ENCODE assay signal across 11 cellular contexts in genomic region chr20:2696646-2697045, GRCh38. TPM values are rescaled to one million over a fixed set of nuclear protein-coding genes. Genes with fewer than 3 reads are reported as not detected.
DNase-seq lines count a peak whose midpoint lies in the region; ATAC-seq and TF ChIP-seq lines count a peak whose summit lies in the region.
"Had no signal": no experiment of that assay in that cellular context is flagged by ENCODE, and none has a peak within 500 bp of the region (broad histone marks: within the 10 kb centered on the region; RNA-seq: fewer than 3 reads in every experiment).

No MANE protein-coding gene starts in this region.

- WGBS in suprapubic skin = 89% methylated on average over 7 of the region's 9 CpGs

- H3K4me1 ChIP-seq in osteoblast (ENCODE audit: insufficient read depth, low read length) = no peaks in the 10 kb centered on the region
- peaks cover 14% of the 10 kb centered on the region for H3K4me1 ChIP-seq in suprapubic skin

- no peak for TF ChIP-seq POLR2A in suprapubic skin (IDR thresholded peaks at IDR 0.05)

- TF ChIP-seq CTCF in coronary artery (IDR thresholded peaks at IDR 0.05) (no peak), osteoblast (IDR thresholded peaks at IDR 0.05; ENCODE audit: extremely low read depth, low read depth, low read length) (no peak), suprapubic skin (IDR thresholded peaks at IDR 0.05) (no peak)

- no peaks in the 10 kb centered on the region for H3K79me2 ChIP-seq in osteoblast (ENCODE audit: insufficient read depth, low read length)

- peaks cover 2% of the 10 kb centered on the region for H3K36me3 Mint-ChIP-seq in activated CD8-positive, alpha-beta memory T cell treated with anti-CD3 and anti-CD28 coated beads, Interleukin-2, amount 10 ng/mL, durations not matched to agents 7 days and 5 days

- H3K4me1 Mint-ChIP-seq in activated CD8-positive, alpha-beta memory T cell treated with anti-CD3 and anti-CD28 coated beads, Interleukin-2, amount 10 ng/mL, durations not matched to agents 7 days and 5 days = peaks cover 6% of the 10 kb centered on the region

- no peaks in the 10 kb centered on the region for H3K9me3 Mint-ChIP-seq in activated CD8-positive, alpha-beta memory T cell treated with anti-CD3 and anti-CD28 coated beads, Interleukin-2, amount 10 ng/mL, durations not matched to agents 7 days and 5 days (ENCODE audit: low read depth)

- H3K27ac Mint-ChIP-seq in activated CD8-positive, alpha-beta memory T cell treated with anti-CD3 and anti-CD28 coated beads, Interleukin-2, amount 10 ng/mL, durations not matched to agents 7 days and 5 days = no peak overlapping the region
- H3K27ac Mint-ChIP-seq: CD14-positive monocyte, H9 had no signal

- H3K27ac ChIP-seq in coronary artery (no peak overlapping the region), osteoblast (ENCODE audit: low read depth, low read length) (no peak overlapping the region), suprapubic skin (no peak overlapping the region)

- no peak for ATAC-seq in activated CD8-positive, alpha-beta memory T cell treated with anti-CD3 and anti-CD28 coated beads, Interleukin-2, amount 10 ng/mL, durations not matched to agents 7 days and 5 days
- ATAC-seq in HG02642 (IDR thresholded peaks at IDR 0.05; ENCODE audit: poor library complexity, unreplicated experiment) = no peak
- ATAC-seq in HG03139 (IDR thresholded peaks at IDR 0.05; ENCODE audit: unreplicated experiment) = no peak
- ATAC-seq: Right ventricle myocardium inferior had no signal

- H3K9me3 ChIP-seq in osteoblast (ENCODE audit: low read depth, low read length) (no peaks in the 10 kb centered on the region), suprapubic skin (no peaks in the 10 kb centered on the region)

- H2AFZ ChIP-seq in osteoblast (ENCODE audit: low read length) = no peak overlapping the region

- CTCF ChIA-PET in activated CD8-positive, alpha-beta memory T cell treated with anti-CD3 and anti-CD28 coated beads, Interleukin-2, amount 10 ng/mL, durations not matched to agents 7 days and 5 days (lab: Charles Lee) = interaction anchor here (0.8 kb wide), 1 partner anchor 10 kb away, joined by 3 read pairs; no protein-coding TSS in a partner anchor

- peaks cover 46% of the 10 kb centered on the region for H3K27me3 Mint-ChIP-seq in activated CD8-positive, alpha-beta memory T cell treated with anti-CD3 and anti-CD28 coated beads, Interleukin-2, amount 10 ng/mL, durations not matched to agents 7 days and 5 days

- H3K4me3 ChIP-seq in coronary artery (no peak overlapping the region), osteoblast (ENCODE audit: insufficient read depth, low read length) (no peak overlapping the region), suprapubic skin (no peak overlapping the region)

- peak; percentile 22 for DNase-seq in activated CD8-positive, alpha-beta memory T cell treated with anti-CD3 and anti-CD28 coated beads, Interleukin-2, amount 10 ng/mL, durations not matched to agents 7 days and 5 days
- DNase-seq in coronary artery (ENCODE audit: low spot score) = peak; percentile 28
- DNase-seq in osteoblast (ENCODE audit: insufficient read length, low spot score, missing footprints) = peak; percentile 45
- DNase-seq in suprapubic skin (ENCODE audit: low spot score in 2 of 2) = peak; percentile 47 to 76
- no peak for DNase-seq in NCI-H187 treated with DMSO at 0.1 percent for 48 hours (lab: John Stamatoyannopoulos, UW)
- DNase-seq: H9, NCI-H1105 had no signal

- H3K36me3 ChIP-seq in osteoblast (ENCODE audit: insufficient read depth, low read length) (no peaks in the 10 kb centered on the region), suprapubic skin (no peaks in the 10 kb centered on the region)

- H3K4me3 Mint-ChIP-seq in activated CD8-positive, alpha-beta memory T cell treated with anti-CD3 and anti-CD28 coated beads, Interleukin-2, amount 10 ng/mL, durations not matched to agents 7 days and 5 days = no peak overlapping the region
- H3K4me3 Mint-ChIP-seq: H9 had no signal

- H3K4me2 ChIP-seq in osteoblast (ENCODE audit: insufficient read depth, low read length) = no peak overlapping the region

- TF ChIP-seq EP300 in suprapubic skin (IDR thresholded peaks at IDR 0.05) = no peak

- peaks cover 60% of the 10 kb centered on the region for H3K27me3 ChIP-seq in osteoblast (ENCODE audit: insufficient read depth, low read length)
- H3K27me3 ChIP-seq in suprapubic skin = peaks cover 31% of the 10 kb centered on the region

- no peaks in the 10 kb centered on the region for H4K20me1 ChIP-seq in osteoblast (ENCODE audit: insufficient read depth, low read length)

RNA-seq across cellular contexts. Expression of gene EBF4, which starts 4.1 kb away (rescaled TPM):
- 1 to 10 TPM; 1.3 to 3.1 TPM for total RNA-seq in activated CD8-positive, alpha-beta memory T cell treated with anti-CD3 and anti-CD28 coated beads, Interleukin-2, amount 10 ng/mL, durations not matched to agents 7 days and 5 days
- under 0.01 and 0.29 TPM in 2 replicates for total RNA-seq in osteoblast
- 10 to 100 TPM in 1 of 4 donors, 1 to 10 TPM in 3; 5.9 to 12.6 (median 6.3) TPM for total RNA-seq in suprapubic skin

RNA-seq across cellular contexts. Expression of gene IDH3B, which starts 32.6 kb away (rescaled TPM):
- 10 to 100 TPM; 91.4 to 96.0 TPM for total RNA-seq in activated CD8-positive, alpha-beta memory T cell treated with anti-CD3 and anti-CD28 coated beads, Interleukin-2, amount 10 ng/mL, durations not matched to agents 7 days and 5 days
- total RNA-seq in osteoblast = 67.5 and 71.7 TPM in 2 replicates
- 100 to 1,000 TPM; 119 to 135 (median 121) TPM for total RNA-seq in suprapubic skin

RNA-seq across cellular contexts. Expression of gene NOP56, which starts 44.2 kb away (rescaled TPM):
- total RNA-seq in activated CD8-positive, alpha-beta memory T cell treated with anti-CD3 and anti-CD28 coated beads, Interleukin-2, amount 10 ng/mL, durations not matched to agents 7 days and 5 days = 100 to 1,000 TPM; 469 to 508 TPM
- total RNA-seq in osteoblast (86.0 and 91.2 TPM in 2 replicates), suprapubic skin (100 to 1,000 TPM in 3 of 4 donors, 10 to 100 TPM in 1; 81.2 to 140 (median 109) TPM)
